Comparison of ENCODE assay signal across 22 cellular contexts in genomic region chr15:25658560-25658959, GRCh38.
A peak's percentile ranks its signal among the peaks of the same experiment; 100 is the strongest.
DNase-seq lines count a peak whose midpoint lies in the region; ATAC-seq, FAIRE-seq and TF ChIP-seq lines count a peak whose summit lies in the region.
"Had no signal": no experiment of that assay in that cellular context is flagged by ENCODE, and none has a peak within 500 bp of the region (broad histone marks: within the 10 kb centered on the region; RNA-seq: fewer than 3 reads in every experiment).

No MANE protein-coding gene starts in this region.

- peaks cover 30% of the 10 kb centered on the region for H3K4me1 Mint-ChIP-seq in neural progenitor cell
- H3K4me1 Mint-ChIP-seq: B cell had no signal

- H4K20me1 ChIP-seq in neural progenitor cell (ENCODE audit: low read depth): no peaks in the 10 kb centered on the region
- H4K20me1 ChIP-seq: BLaER1 treated with 17β-estradiol and CSF1 and Interleukin-3, amounts not matched to agents 10 nM and 100 nM had no signal

- no peak overlapping the region for H3K4me2 ChIP-seq in neural progenitor cell
- H3K4me2 ChIP-seq: A549; BLaER1 treated with 17β-estradiol and CSF1 and Interleukin-3, amounts not matched to agents 10 nM and 100 nM had no signal

- no peak overlapping the region for H3K4me3 ChIP-seq in coronary artery
- H3K4me3 ChIP-seq in neural progenitor cell: no peak overlapping the region
- H3K4me3 ChIP-seq in upper lobe of right lung: no peak overlapping the region
- no peak overlapping the region for H3K4me3 ChIP-seq in pancreas
- H3K4me3 ChIP-seq: A549; BLaER1 treated with 17β-estradiol and CSF1 and Interleukin-3, amounts not matched to agents 10 nM and 100 nM had no signal

- H3K36me3 ChIP-seq in neural progenitor cell (no peaks in the 10 kb centered on the region), upper lobe of right lung (no peaks in the 10 kb centered on the region), pancreas (no peaks in the 10 kb centered on the region)
- H3K36me3 ChIP-seq: BLaER1 treated with 17β-estradiol and CSF1 and Interleukin-3, amounts not matched to agents 10 nM and 100 nM had no signal

- intact Hi-C loops in upper lobe of right lung (cut with DNase I): no loop called here
- intact Hi-C loops in pancreas (cut with DNase I): no loop called here

- DNase-seq in coronary artery (ENCODE audit: low spot score) (peak; percentile 57), neural progenitor cell (ENCODE audit: low spot score) (no peak), omental fat pad (ENCODE audit: low spot score) (no peak), upper lobe of right lung (peak; percentile 56), OCI-M1 (lab: John Stamatoyannopoulos, UW) (no peak), pancreas (no peak)
- DNase-seq: AML-193; Caco-2; Calu3; CD4-positive, alpha-beta T cell; CD8-positive, alpha-beta T cell; DMS79 treated with DMSO at 0.1 percent for 48 hours; GF-D8 had no signal

- no peak overlapping the region for H3K4me3 Mint-ChIP-seq in neural progenitor cell
- H3K4me3 Mint-ChIP-seq: B cell; CD4-positive, alpha-beta T cell; CD8-positive, alpha-beta T cell had no signal

- H3K9me3 Mint-ChIP-seq in neural progenitor cell: peaks cover 9% of the 10 kb centered on the region
- H3K9me3 Mint-ChIP-seq: CD4-positive, alpha-beta T cell; CD8-positive, alpha-beta T cell had no signal

- H3K9me3 ChIP-seq in neural progenitor cell (ENCODE audit: low read depth): no peaks in the 10 kb centered on the region
- H3K9me3 ChIP-seq in upper lobe of right lung: no peaks in the 10 kb centered on the region
- H3K9me3 ChIP-seq in pancreas: no peaks in the 10 kb centered on the region
- H3K9me3 ChIP-seq: A549 had no signal

- H2AFZ ChIP-seq in neural progenitor cell (replicated peaks): no peak overlapping the region

- 83 to 86% methylated on average over 19 of the region's 19 CpGs for WGBS in pancreas, 2 donors

- H3K27ac ChIP-seq in coronary artery (no peak overlapping the region), neural progenitor cell (no peak overlapping the region), upper lobe of right lung (no peak overlapping the region), pancreas (no peak overlapping the region)
- H3K27ac ChIP-seq: 22Rv1; A549; BLaER1 treated with 17β-estradiol and CSF1 and Interleukin-3, amounts not matched to agents 10 nM and 100 nM; C4-2B had no signal

- H3K9ac ChIP-seq in neural progenitor cell: no peak overlapping the region
- H3K9ac ChIP-seq: BLaER1 treated with 17β-estradiol and CSF1 and Interleukin-3, amounts not matched to agents 10 nM and 100 nM had no signal

- ATAC-seq in omental fat pad (ENCODE audit: low FRiP score): peak; percentile 32
- no peak for ATAC-seq in upper lobe of right lung
- ATAC-seq in HG03025 (IDR thresholded peaks at IDR 0.05; ENCODE audit: low FRiP score, unreplicated experiment): no peak
- no peak for ATAC-seq in pancreas
- ATAC-seq: A549; CD8-positive, alpha-beta T cell had no signal

- FAIRE-seq in pancreas (lab: Jason Lieb, UNC): no peak
- FAIRE-seq: A549, D721Med, G401.6, GM12891 had no signal

- H3K27ac Mint-ChIP-seq in neural progenitor cell: peak overlapping the region; percentile 47
- H3K27ac Mint-ChIP-seq: B cell; CD4-positive, alpha-beta T cell; CD8-positive, alpha-beta T cell had no signal

- TF ChIP-seq CTCF in coronary artery (IDR thresholded peaks at IDR 0.05): no peak
- no peak for TF ChIP-seq CTCF in neural progenitor cell (IDR thresholded peaks at IDR 0.05)
- no peak for TF ChIP-seq CTCF in omental fat pad (IDR thresholded peaks at IDR 0.05)
- no peak for TF ChIP-seq CTCF in upper lobe of right lung (IDR thresholded peaks at IDR 0.05)
- no peak for TF ChIP-seq CTCF in pancreas (IDR thresholded peaks at IDR 0.05)

- no peaks in the 10 kb centered on the region for H3F3A ChIP-seq in neural progenitor cell (ENCODE audit: low read depth)

- H3K36me3 Mint-ChIP-seq in neural progenitor cell: peaks cover 4% of the 10 kb centered on the region
- H3K36me3 Mint-ChIP-seq: CD8-positive, alpha-beta T cell had no signal

- no peaks in the 10 kb centered on the region for H3K79me2 ChIP-seq in neural progenitor cell (ENCODE audit: low read depth)

- H3K4me1 ChIP-seq in neural progenitor cell (peaks cover 18% of the 10 kb centered on the region), upper lobe of right lung (no peaks in the 10 kb centered on the region), pancreas (no peaks in the 10 kb centered on the region)
- H3K4me1 ChIP-seq: A549 had no signal

- H3K27me3 ChIP-seq in neural progenitor cell: no peaks in the 10 kb centered on the region
- H3K27me3 ChIP-seq in upper lobe of right lung: no peaks in the 10 kb centered on the region
- H3K27me3 ChIP-seq in pancreas: no peaks in the 10 kb centered on the region
- H3K27me3 ChIP-seq: BLaER1 treated with 17β-estradiol and CSF1 and Interleukin-3, amounts not matched to agents 10 nM and 100 nM had no signal

- peaks cover 16% of the 10 kb centered on the region for H3K27me3 Mint-ChIP-seq in neural progenitor cell (ENCODE audit: insufficient read depth, low read depth)

Comparison
In these comparisons a context has a peak if more than half of its experiments do, and no peak if none do; other contexts are left out.
1. DNase-seq: peak in coronary artery (single experiment) and upper lobe of right lung (single experiment); none in neural progenitor cell (single experiment), omental fat pad (single experiment), OCI-M1 (single experiment) and pancreas (0 of 6).